Comparison of ENCODE assay signal across 19 cellular contexts in genomic region chr5:5522336-5522735, GRCh38.
"Had no signal": no experiment of that assay in that cellular context is flagged by ENCODE, and none has a peak within 500 bp of the region (broad histone marks: within the 10 kb centered on the region; RNA-seq: fewer than 3 reads in every experiment).

No MANE protein-coding gene starts in this region.

- DNase-seq: activated CD4-positive, CD25-positive, alpha-beta regulatory T cell; activated naive CD4-positive, alpha-beta T cell treated with anti-CD3 and anti-CD28 coated beads, Interleukin-2, amount 50 U/mL, for 16 hours; activated T-cell treated with anti-CD3 and anti-CD28 coated beads, Interleukin-2, amount 50 U/mL, for 24 hours; amniotic stem cell; central memory CD4-positive, alpha-beta T cell; effector CD4-positive, alpha-beta T cell; foreskin keratinocyte; glutamatergic neuron; islet precursor cell; ovary; stimulated activated naive CD8-positive, alpha-beta T cell treated with anti-CD3 and anti-CD28 coated beads, Interleukin-15, Interleukin-2, amounts not matched to agents 100 U/mL and 50 U/mL, for 24 hours; T-helper 2 cell had no signal

- ATAC-seq: foreskin keratinocyte, sciatic nerve had no signal

- H3K9me3 ChIP-seq: ovary had no signal

- H3K27me3 Mint-ChIP-seq: activated T-cell treated with anti-CD3 and anti-CD28 coated beads, Interleukin-2, amount 50 U/mL, for 24 hours; type B pancreatic cell had no signal

- H3K4me1 Mint-ChIP-seq: neural crest cell had no signal

- H3K9me3 Mint-ChIP-seq: mesothelial cell of epicardium had no signal

- H3K27me3 ChIP-seq: foreskin keratinocyte, ovary had no signal

- H3K4me3 ChIP-seq: coronary artery, lung, ovary had no signal

- FAIRE-seq: TTC549 had no signal

- H3K27ac ChIP-seq: coronary artery, foreskin keratinocyte, ovary had no signal

- H3K4me3 Mint-ChIP-seq: mesothelial cell of epicardium, neural crest cell had no signal

- H3K36me3 Mint-ChIP-seq: mesothelial cell of epicardium, type B pancreatic cell had no signal

- H3K36me3 ChIP-seq: ovary had no signal

- H3K4me1 ChIP-seq: foreskin keratinocyte had no signal
